In the genomic region with DNA sequence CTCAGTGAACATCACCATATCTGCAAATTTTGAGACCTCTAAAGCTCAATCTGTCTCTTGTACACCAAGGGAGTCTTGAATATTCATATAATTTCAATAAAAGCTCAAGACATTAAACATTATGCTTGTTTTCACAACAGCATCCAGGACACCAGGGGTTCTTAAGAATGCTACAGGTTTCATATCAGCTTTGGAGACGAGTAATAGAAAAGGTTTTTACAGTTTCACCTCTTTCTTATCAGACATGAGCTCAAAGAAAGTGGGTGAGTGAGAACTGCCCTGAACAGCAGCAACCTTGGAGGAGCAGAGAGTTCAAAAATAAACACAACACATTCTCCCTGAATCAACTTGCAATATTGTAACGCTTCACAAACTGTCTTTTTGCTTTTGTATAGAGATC, we compare ENCODE assay signal across 21 cellular contexts.
A peak's percentile ranks its signal among the peaks of the same experiment; 100 is the strongest.
DNase-seq lines count a peak whose midpoint lies in the region; ATAC-seq, FAIRE-seq and TF ChIP-seq lines count a peak whose summit lies in the region.
"Had no signal": no experiment of that assay in that cellular context is flagged by ENCODE, and none has a peak within 500 bp of the region (broad histone marks: within the 10 kb centered on the region; RNA-seq: fewer than 3 reads in every experiment).

No MANE protein-coding gene starts in this region.

- H4K8ac ChIP-seq in IMR-90 (ENCODE audit: low read depth in 2 of 2, low read length in 2 of 2) (no peak overlapping the region), H1 (ENCODE audit: extremely low read depth, insufficient read depth, low read length) (no peak overlapping the region)

- H2BK12ac ChIP-seq in H1 (ENCODE audit: low read depth, low read length): no peak overlapping the region

- H3K27ac ChIP-seq in IMR-90 (ENCODE audit: insufficient read depth, low read length): no peak overlapping the region
- no peak overlapping the region for H3K27ac ChIP-seq in H1 (ENCODE audit: low read depth, low read length)
- peak overlapping the region; percentile 21 to 46 for H3K27ac ChIP-seq in small intestine (ENCODE audit: low read depth in 1 of 2, low read length in 1 of 2)
- H3K27ac ChIP-seq: ascending aorta, GM23248, SJSA1 had no signal

- H2BK15ac ChIP-seq in IMR-90 (ENCODE audit: low read depth, low read length) (no peak overlapping the region), H1 (ENCODE audit: low read length) (no peak overlapping the region)

- DNase-seq in IMR-90: no peak
- DNase-seq in H1 (ENCODE audit: low read depth in 1 of 2, low spot score in 2 of 2): no peak
- no peak for DNase-seq in mesothelial cell of epicardium (ENCODE audit: low spot score in 2 of 2, unreplicated experiment in 2 of 2)
- DNase-seq in small intestine: no peak
- DNase-seq in activated CD8-positive, alpha-beta memory T cell treated with anti-CD3 and anti-CD28 coated beads, Interleukin-2, amount 10 ng/mL, durations not matched to agents 7 days and 5 days: no peak
- DNase-seq in GM20000 (ENCODE audit: low spot score): no peak
- DNase-seq in NCI-H2196 treated with DMSO at 0.1 percent for 48 hours (lab: John Stamatoyannopoulos, UW; ENCODE audit: unreplicated experiment): no peak
- no peak for DNase-seq in activated gamma-delta T cell (lab: John Stamatoyannopoulos, UW)
- DNase-seq: activated CD4-positive, alpha-beta T cell treated with anti-CD3 and anti-CD28 coated beads for 1 hour; activated CD8-positive, alpha-beta memory T cell treated with anti-CD3 and anti-CD28 coated beads, Interleukin-2, amount 50 U/mL, for 4 hours; activated naive CD4-positive, alpha-beta T cell; Calu3; dermis blood vessel endothelial cell; glutamatergic neuron; GM23248; kidney; stimulated activated CD4-positive, alpha-beta T cell treated with anti-CD3 and anti-CD28 coated beads, Interleukin-1b, Interleukin-23, amount 100 ng/mL, for 48 hours; T1000 had no signal

- H2AFZ ChIP-seq in IMR-90 (replicated peaks; ENCODE audit: low read length, poor library complexity): no peak overlapping the region
- peak overlapping the region; percentile 14; the same call in 1 of the 2 replicates for H2AFZ ChIP-seq in H1 (ENCODE audit: low read length)
- H2AFZ ChIP-seq: GM23248 had no signal

- no peak for TF ChIP-seq POLR2A in IMR-90 (IDR thresholded peaks at IDR 0.05; ENCODE audit: low read depth, low read length)
- no peak for TF ChIP-seq POLR2A in H1 (IDR thresholded peaks at IDR 0.05; ENCODE audit: control extremely low read depth in 1 of 2, low read depth in 2 of 2, low read length in 2 of 2)

- H3K9me3 ChIP-seq in IMR-90 (ENCODE audit: control insufficient read depth, insufficient read depth, low read length) (no peaks in the 10 kb centered on the region), H1 (ENCODE audit: insufficient read depth in 2 of 2, low read depth in 1 of 2, low read length in 1 of 2) (no peaks in the 10 kb centered on the region), small intestine (ENCODE audit: control insufficient read depth, low read depth) (no peaks in the 10 kb centered on the region)
- H3K9me3 ChIP-seq: ascending aorta, SJSA1 had no signal

- no peak overlapping the region for H3K4me2 ChIP-seq in IMR-90 (ENCODE audit: low read depth, low read length)
- peak overlapping the region in 1 of 2 experiments; percentile 29; a peak in 1 of 4 replicates for H3K4me2 ChIP-seq in H1 (ENCODE audit: insufficient read depth in 1 of 2, low read depth in 2 of 2, low read length in 2 of 2)

- H4K91ac ChIP-seq in IMR-90 (ENCODE audit: insufficient read depth, low read depth, low read length) (no peak overlapping the region), H1 (replicated peaks; ENCODE audit: insufficient read length, low read length) (no peak overlapping the region)

- H3K4me1 ChIP-seq in IMR-90 (ENCODE audit: control insufficient read depth, insufficient read depth, low read length) (no peaks in the 10 kb centered on the region), H1 (replicated peaks in 1 of 4; ENCODE audit: control insufficient read depth in 3 of 4, insufficient read depth in 4 of 4, low read length in 3 of 4) (peaks cover 0 to 21% (median 12%) of the 10 kb centered on the region in 4 experiments; a peak in 6 of 7 replicates), small intestine (ENCODE audit: control insufficient read depth in 2 of 2, insufficient read depth in 1 of 2, low read depth in 1 of 2, low read length in 1 of 2) (no peaks in the 10 kb centered on the region)
- H3K4me1 ChIP-seq: ascending aorta had no signal

- H2BK120ac ChIP-seq in IMR-90 (ENCODE audit: low read depth, low read length): no peak overlapping the region
- H2BK120ac ChIP-seq in H1 (replicated peaks; ENCODE audit: low read depth, low read length): peak overlapping the region; percentile 7

- H4K5ac ChIP-seq in IMR-90 (ENCODE audit: low read depth, low read length): no peak overlapping the region
- no peak overlapping the region for H4K5ac ChIP-seq in H1 (ENCODE audit: insufficient read length, low read depth, low read length)

- intact Hi-C loops in IMR-90 (cut with micrococcal nuclease): no loop called here

- no peak overlapping the region for H3K56ac ChIP-seq in IMR-90 (ENCODE audit: extremely low read depth, insufficient read depth, low read length)
- H3K56ac ChIP-seq in H1 (replicated peaks; ENCODE audit: insufficient read length, low read depth, low read length): no peak overlapping the region

- H3K4me3 Mint-ChIP-seq in mesothelial cell of epicardium: peak overlapping the region; percentile 18
- no peak overlapping the region for H3K4me3 Mint-ChIP-seq in activated CD8-positive, alpha-beta memory T cell treated with anti-CD3 and anti-CD28 coated beads, Interleukin-2, amount 10 ng/mL, durations not matched to agents 7 days and 5 days

- no peaks in the 10 kb centered on the region for H3K36me3 Mint-ChIP-seq in mesothelial cell of epicardium
- no peaks in the 10 kb centered on the region for H3K36me3 Mint-ChIP-seq in activated CD8-positive, alpha-beta memory T cell treated with anti-CD3 and anti-CD28 coated beads, Interleukin-2, amount 10 ng/mL, durations not matched to agents 7 days and 5 days

- H3K9me1 ChIP-seq in IMR-90 (ENCODE audit: insufficient read depth, low read length): no peaks in the 10 kb centered on the region

- no peak overlapping the region for H2BK20ac ChIP-seq in IMR-90 (ENCODE audit: low read depth, low read length)
- no peak overlapping the region for H2BK20ac ChIP-seq in H1 (ENCODE audit: low read length)

- no peaks in the 10 kb centered on the region for H3K9me3 Mint-ChIP-seq in mesothelial cell of epicardium
- H3K9me3 Mint-ChIP-seq in activated CD8-positive, alpha-beta memory T cell treated with anti-CD3 and anti-CD28 coated beads, Interleukin-2, amount 10 ng/mL, durations not matched to agents 7 days and 5 days (ENCODE audit: low read depth): no peaks in the 10 kb centered on the region

- CTCF ChIA-PET in IMR-90 (lab: Yijun Ruan, JAX) (interaction anchor here (2.6 kb wide), 1 partner anchor 10 kb away, joined by 11 read pairs; no protein-coding TSS in a partner anchor), H1 (lab: Charles Lee; ENCODE audit: partially characterized antibody) (interaction anchor here (0.8 to 4.3 kb wide), 12 partner anchors 10 to 351 kb away, joined by 3 to 45 read pairs (median 3); no protein-coding TSS in a partner anchor)
- CTCF ChIA-PET in activated CD8-positive, alpha-beta memory T cell treated with anti-CD3 and anti-CD28 coated beads, Interleukin-2, amount 10 ng/mL, durations not matched to agents 7 days and 5 days (lab: Charles Lee): interaction anchor here (2.1 kb wide), 1 partner anchor 10 kb away, joined by 7 read pairs; no protein-coding TSS in a partner anchor

- H2BK5ac ChIP-seq in IMR-90 (ENCODE audit: low read depth, low read length, poor library complexity, severe bottlenecking): no peak overlapping the region
- H2BK5ac ChIP-seq in H1 (ENCODE audit: low read depth, low read length): peak overlapping the region; percentile 35; the same call in 1 of the 2 replicates

- H3K23ac ChIP-seq in IMR-90 (ENCODE audit: low read depth, low read length) (no peak overlapping the region), H1 (ENCODE audit: insufficient read length) (no peak overlapping the region)

- TF ChIP-seq RAD21 in IMR-90 (IDR thresholded peaks at IDR 0.05; ENCODE audit: low read length): no peak
- TF ChIP-seq RAD21 in H1 (IDR thresholded peaks at IDR 0.05 in 1 of 2, conservative IDR thresholded peaks at IDR 0.05 in 1 of 2; ENCODE audit: low read depth in 2 of 2, low read length in 2 of 2): no peak

- no peaks in the 10 kb centered on the region for H3K79me1 ChIP-seq in IMR-90 (ENCODE audit: low read depth in 1 of 2, low read length in 2 of 2)
- H3K79me1 ChIP-seq in H1 (ENCODE audit: low read depth, low read length): no peaks in the 10 kb centered on the region

- H3K36me3 ChIP-seq in IMR-90 (ENCODE audit: control insufficient read depth, insufficient read depth, low read length) (no peaks in the 10 kb centered on the region), H1 (ENCODE audit: control insufficient read depth in 2 of 4, insufficient read depth in 4 of 4, low read length in 3 of 4) (no peaks in the 10 kb centered on the region), small intestine (ENCODE audit: control insufficient read depth in 2 of 2, insufficient read depth in 2 of 2, low read length in 2 of 2) (no peaks in the 10 kb centered on the region)
- H3K36me3 ChIP-seq: ascending aorta, SJSA1 had no signal

- no peaks in the 10 kb centered on the region for H3K79me2 ChIP-seq in H1 (ENCODE audit: control insufficient read depth in 1 of 2, insufficient read depth in 2 of 2, low read length in 2 of 2)

- dilution Hi-C loops in IMR-90 (cut with HindIII; ENCODE audit: low sequenced_read_pairs, unreplicated experiment): loop anchor here (25.0 kb wide), 1 partner anchor 171 kb away; no protein-coding TSS in a partner anchor

- H3K23me2 ChIP-seq in H1 (ENCODE audit: low read depth, low read length): no peaks in the 10 kb centered on the region

- no TSS peak for BruUV-seq in IMR-90 (replicated peaks; lab: Mats Ljungman, UMichigan)

- ATAC-seq in IMR-90 (ENCODE audit: low read depth): peak; percentile 42; the same call in 1 of the 2 replicates
- ATAC-seq in activated CD8-positive, alpha-beta memory T cell treated with anti-CD3 and anti-CD28 coated beads, Interleukin-2, amount 10 ng/mL, durations not matched to agents 7 days and 5 days: no peak
- ATAC-seq: GM12878 had no signal

- H2AK9ac ChIP-seq in IMR-90 (replicated peaks; ENCODE audit: low read depth, low read length, poor library complexity): no peak overlapping the region

- in situ Hi-C loops in IMR-90 (cut with MboI; ENCODE audit: low sequenced_read_pairs): loop anchor here (25.0 kb wide), 1 partner anchor 471 kb away; no protein-coding TSS in a partner anchor

- H3K27me3 Mint-ChIP-seq in mesothelial cell of epicardium (ENCODE audit: low read depth): no peaks in the 10 kb centered on the region
- H3K27me3 Mint-ChIP-seq in activated CD8-positive, alpha-beta memory T cell treated with anti-CD3 and anti-CD28 coated beads, Interleukin-2, amount 10 ng/mL, durations not matched to agents 7 days and 5 days: peaks cover 39% of the 10 kb centered on the region

- TF ChIP-seq CTCF in IMR-90 (conservative IDR thresholded peaks at IDR 0.05; ENCODE audit: low read depth, low read length) (no peak), H1 (IDR thresholded peaks at IDR 0.05; ENCODE audit: control extremely low read depth in 1 of 3, insufficient read depth in 1 of 3, low read depth in 1 of 3, low read length in 3 of 3) (no peak), mesothelial cell of epicardium (IDR thresholded peaks at IDR 0.05; ENCODE audit: unreplicated experiment) (no peak), GM20000 (IDR thresholded peaks at IDR 0.05; ENCODE audit: extremely low read depth, missing control alignments) (no peak)

- FAIRE-seq in H1 (lab: Jason Lieb, UNC) (no peak), small intestine (lab: Jason Lieb, UNC) (no peak)
- FAIRE-seq: GM12878, kidney had no signal

- POLR2A ChIA-PET in IMR-90 (lab: Charles Lee; ENCODE audit: unreplicated experiment): no interaction called here
- POLR2A ChIA-PET in H1 (lab: Charles Lee; ENCODE audit: partially characterized antibody): interaction anchor here (0.9 kb wide), 1 partner anchor 10 kb away, joined by 3 read pairs; no protein-coding TSS in a partner anchor

- H3K4me1 Mint-ChIP-seq in mesothelial cell of epicardium: peaks cover 76% of the 10 kb centered on the region
- H3K4me1 Mint-ChIP-seq in activated CD8-positive, alpha-beta memory T cell treated with anti-CD3 and anti-CD28 coated beads, Interleukin-2, amount 10 ng/mL, durations not matched to agents 7 days and 5 days: no peaks in the 10 kb centered on the region

- H4K20me1 ChIP-seq in IMR-90 (ENCODE audit: insufficient read depth, low read length) (no peaks in the 10 kb centered on the region), H1 (replicated peaks in 1 of 2; ENCODE audit: control insufficient read depth in 1 of 2, insufficient read depth in 2 of 2, low read length in 2 of 2) (no peaks in the 10 kb centered on the region)

- no peak overlapping the region for H3K9ac ChIP-seq in IMR-90 (ENCODE audit: low read depth, low read length)
- H3K9ac ChIP-seq in H1 (replicated peaks in 1 of 4; ENCODE audit: extremely low read depth in 1 of 4, low read depth in 3 of 4, low read length in 3 of 4): no peak overlapping the region
- H3K9ac ChIP-seq: GM23248 had no signal

- 50% methylated on average over 1 of the region's 2 CpGs; no CpG with 5 or more reads in 1 of the 2 experiments for WGBS in IMR-90 (ENCODE audit: extremely low coverage in 2 of 2, insufficient read length in 1 of 2), 2 experiments
- 64% methylated on average over 2 of the region's 2 CpGs; no CpG with 5 or more reads in 1 of the 2 experiments for WGBS in H1 (ENCODE audit: extremely low coverage in 1 of 2, insufficient coverage in 1 of 2, insufficient read length in 1 of 2, insufficient replicate concordance in 2 of 2, low coverage in 1 of 2, low lambda C conversion rate in 2 of 2, missing lambda C conversion rate in 1 of 2), 2 experiments
- WGBS in small intestine, 3 donors: 37 to 55% (median 49%) methylated on average over 2 of the region's 2 CpGs

- H3K14ac ChIP-seq in IMR-90 (replicated peaks; ENCODE audit: low read depth, low read length) (no peak overlapping the region), H1 (ENCODE audit: insufficient read length) (no peak overlapping the region)

- no peak overlapping the region for H3K4me3 ChIP-seq in IMR-90 (ENCODE audit: insufficient read depth, low read depth, low read length)
- H3K4me3 ChIP-seq in H1 (ENCODE audit: extremely low read depth in 1 of 4, insufficient read depth in 2 of 4, low read depth in 3 of 4, low read length in 4 of 4): no peak overlapping the region; a peak in 1 of 8 replicates
- no peak overlapping the region for H3K4me3 ChIP-seq in small intestine (ENCODE audit: low read depth in 1 of 2, low read length in 2 of 2)
- H3K4me3 ChIP-seq: ascending aorta, GM12878, GM23248, SJSA1 had no signal

- H3K4ac ChIP-seq in IMR-90 (ENCODE audit: low read depth, low read length) (no peak overlapping the region), H1 (replicated peaks; ENCODE audit: insufficient read length, low read depth, low read length) (no peak overlapping the region)

- H2AK5ac ChIP-seq in IMR-90 (ENCODE audit: low read depth, low read length) (no peak overlapping the region), H1 (ENCODE audit: low read depth, low read length) (no peak overlapping the region)

- peak overlapping the region; percentile 94 for H3K27ac Mint-ChIP-seq in mesothelial cell of epicardium
- H3K27ac Mint-ChIP-seq in activated CD8-positive, alpha-beta memory T cell treated with anti-CD3 and anti-CD28 coated beads, Interleukin-2, amount 10 ng/mL, durations not matched to agents 7 days and 5 days: no peak overlapping the region

- H3K18ac ChIP-seq in IMR-90 (ENCODE audit: low read depth, low read length): no peak overlapping the region
- H3K18ac ChIP-seq in H1 (ENCODE audit: extremely low read depth, low read length): no peak overlapping the region

- no peak for TF ChIP-seq EP300 in H1 (IDR thresholded peaks at IDR 0.05; ENCODE audit: borderline replicate concordance in 1 of 2, low read depth in 2 of 2, low read length in 2 of 2)

- H3K27me3 ChIP-seq in IMR-90 (ENCODE audit: control insufficient read depth, insufficient read depth, low read length) (no peaks in the 10 kb centered on the region; the same call in 1 of the 2 replicates), H1 (replicated peaks in 1 of 4; ENCODE audit: control insufficient read depth in 3 of 4, extremely low read depth in 1 of 4, insufficient read depth in 3 of 4, low read length in 3 of 4) (no peaks in the 10 kb centered on the region), small intestine (ENCODE audit: control insufficient read depth in 2 of 2, insufficient read depth in 2 of 2, low read length in 2 of 2) (no peaks in the 10 kb centered on the region)
- H3K27me3 ChIP-seq: ascending aorta, SJSA1 had no signal

Comparison
In these comparisons a context has a peak if more than half of its experiments do, and no peak if none do; other contexts are left out.
1. H3K27ac ChIP-seq: peak in small intestine (2 of 2); none in IMR-90 (single experiment) and H1 (single experiment).